ENCODE assay signal across 1 cellular context in genomic region chr1:36342426-36343185, GRCh38.
A peak's percentile ranks its signal among the peaks of the same experiment; 100 is the strongest.
TF ChIP-seq lines count a peak whose summit lies in the region.

No MANE protein-coding gene starts in this region.

TF ChIP-seq in GM12878, 131 proteins besides CTCF, POLR2A, EP300 and RAD21:
- peak; percentile 85 for TF ChIP-seq SMC3 (IDR thresholded peaks at IDR 0.05; ENCODE audit: borderline replicate concordance, low read length)
- no peak for TF ChIP-seq HCFC1 (IDR thresholded peaks at IDR 0.05; ENCODE audit: low read length)
- TF ChIP-seq HDAC2 (IDR thresholded peaks at IDR 0.05), result no peak
- TF ChIP-seq YY1 (IDR thresholded peaks at IDR 0.05; ENCODE audit: low read depth, low read length), result peak; percentile 31; the same call in 1 of the 2 replicates
